12 cellular contexts compared by ENCODE assay signal in genomic region chr3:39361252-39361927, GRCh38. TPM values are rescaled to one million over a fixed set of nuclear protein-coding genes. Genes with fewer than 3 reads are reported as not detected.
DNase-seq lines count a peak whose midpoint lies in the region; ATAC-seq, FAIRE-seq and TF ChIP-seq lines count a peak whose summit lies in the region.
"Had no signal": no experiment of that assay in that cellular context is flagged by ENCODE, and none has a peak within 500 bp of the region (broad histone marks: within the 10 kb centered on the region; RNA-seq: fewer than 3 reads in every experiment).

No MANE protein-coding gene starts in this region.

- H3K27me3 Mint-ChIP-seq in activated CD8-positive, alpha-beta T cell treated with anti-CD3 and anti-CD28 coated beads for 36 hours, result no peaks in the 10 kb centered on the region

- H2BK12ac ChIP-seq in neuronal stem cell (ENCODE audit: low read length), result no peak overlapping the region

- intact Hi-C loops in activated CD8-positive, alpha-beta T cell treated with anti-CD3 and anti-CD28 coated beads for 36 hours (cut with micrococcal nuclease), result no loop called here
- intact Hi-C loops in right lobe of liver (cut with DNase I), result no loop called here

- peak overlapping the region; percentile 77 for H3K27ac Mint-ChIP-seq in activated CD8-positive, alpha-beta T cell treated with anti-CD3 and anti-CD28 coated beads for 36 hours

- H2AK5ac ChIP-seq in neuronal stem cell (ENCODE audit: low read depth, low read length), result no peak overlapping the region

- POLR2A ChIA-PET in activated CD8-positive, alpha-beta T cell treated with anti-CD3 and anti-CD28 coated beads for 36 hours (lab: Charles Lee), result interaction anchor here (1.0 kb wide), 1 partner anchor 85 kb away, joined by 3 read pairs; no protein-coding TSS in a partner anchor

- peak overlapping the region; percentile 2 for H3K14ac ChIP-seq in neuronal stem cell (ENCODE audit: low read length)

- no peak overlapping the region for H3K18ac ChIP-seq in neuronal stem cell (ENCODE audit: low read length)

- peaks cover 39% of the 10 kb centered on the region for H3K4me1 Mint-ChIP-seq in activated CD8-positive, alpha-beta T cell treated with anti-CD3 and anti-CD28 coated beads for 36 hours (ENCODE audit: low read depth)

- H3K27ac ChIP-seq in neuronal stem cell (replicated peaks; ENCODE audit: low read length) (no peak overlapping the region), right lobe of liver (no peak overlapping the region)

- no peak overlapping the region for H3K9ac ChIP-seq in neuronal stem cell (ENCODE audit: low read depth, low read length, poor library complexity)

- peaks cover 2% of the 10 kb centered on the region for H3K9me3 Mint-ChIP-seq in activated CD8-positive, alpha-beta T cell treated with anti-CD3 and anti-CD28 coated beads for 36 hours

- H3K4me3 Mint-ChIP-seq in activated CD8-positive, alpha-beta T cell treated with anti-CD3 and anti-CD28 coated beads for 36 hours, result peak overlapping the region; percentile 5

- H3K9me3 ChIP-seq in neuronal stem cell (replicated peaks in 1 of 2; ENCODE audit: control insufficient read depth in 2 of 2, insufficient read depth in 1 of 2, low read depth in 1 of 2, low read length in 2 of 2) (no peaks in the 10 kb centered on the region), right lobe of liver (no peaks in the 10 kb centered on the region)

- no peak overlapping the region for H4K91ac ChIP-seq in neuronal stem cell (ENCODE audit: low read depth, low read length, poor library complexity)

- H3K4me1 ChIP-seq in neuronal stem cell (ENCODE audit: control insufficient read depth in 2 of 2, insufficient read depth in 1 of 2, low read depth in 1 of 2, low read length in 2 of 2), result peaks cover 0 to 4% of the 10 kb centered on the region in 2 donors
- peaks cover 0 to 8% (median 0%) of the 10 kb centered on the region in 4 donors for H3K4me1 ChIP-seq in right lobe of liver

- no peak overlapping the region for H2BK5ac ChIP-seq in neuronal stem cell (ENCODE audit: low read length)

- peak; percentile 88 for FAIRE-seq in GM12892 (lab: Jason Lieb, UNC)
- FAIRE-seq: colon had no signal

- no peak overlapping the region for H2BK15ac ChIP-seq in neuronal stem cell (ENCODE audit: low read length)

- no peak overlapping the region for H3K4me2 ChIP-seq in neuronal stem cell (ENCODE audit: insufficient read depth, low read length, poor library complexity, severe bottlenecking)

- H3K4me3 ChIP-seq in neuronal stem cell (ENCODE audit: low read length in 2 of 2), result no peak overlapping the region
- no peak overlapping the region for H3K4me3 ChIP-seq in right lobe of liver

- H3K27me3 ChIP-seq in neuronal stem cell (ENCODE audit: control insufficient read depth in 3 of 3, insufficient read depth in 3 of 3, low read depth in 1 of 3, low read length in 3 of 3) (peaks cover 0 to 3% (median 0%) of the 10 kb centered on the region in 3 experiments), right lobe of liver (no peaks in the 10 kb centered on the region)

- H3K36me3 ChIP-seq in neuronal stem cell (replicated peaks in 1 of 2; ENCODE audit: control insufficient read depth in 2 of 2, insufficient read depth in 2 of 2, low read length in 2 of 2) (no peaks in the 10 kb centered on the region), right lobe of liver (no peaks in the 10 kb centered on the region)

- ATAC-seq in HG02938 (IDR thresholded peaks at IDR 0.05; ENCODE audit: unreplicated experiment), result peak; percentile 75
- peak; percentile 95 for ATAC-seq in activated CD8-positive, alpha-beta T cell treated with anti-CD3 and anti-CD28 coated beads for 36 hours
- no peak for ATAC-seq in GM21576 (IDR thresholded peaks at IDR 0.05; ENCODE audit: unreplicated experiment)
- no peak for ATAC-seq in GM21526 (IDR thresholded peaks at IDR 0.05; ENCODE audit: low FRiP score, unreplicated experiment)
- ATAC-seq in right lobe of liver, result no peak

- no peak overlapping the region for H2AFZ ChIP-seq in neuronal stem cell (ENCODE audit: low read length)

- H3K36me3 Mint-ChIP-seq in activated CD8-positive, alpha-beta T cell treated with anti-CD3 and anti-CD28 coated beads for 36 hours (ENCODE audit: low read depth), result no peaks in the 10 kb centered on the region

- no peak overlapping the region for H2BK120ac ChIP-seq in neuronal stem cell (ENCODE audit: low read depth, low read length)

- H3K23ac ChIP-seq in neuronal stem cell (ENCODE audit: low read depth, low read length, poor library complexity), result no peak overlapping the region

- no peak overlapping the region for H4K8ac ChIP-seq in neuronal stem cell (ENCODE audit: low read depth, low read length)

- no CpG with 5 or more reads among the region's 8 CpGs for whole genome bisulfite sequencing in neuronal stem cell (ENCODE audit: extremely low coverage in 2 of 2, insufficient read length in 2 of 2, insufficient replicate concordance in 1 of 2), 2 donors
- 63% methylated on average over 7 of the region's 8 CpGs for WGBS in right lobe of liver (ENCODE audit: insufficient coverage, low coverage, low lambda C conversion rate, missing lambda C conversion rate)

- H3K4ac ChIP-seq in neuronal stem cell (ENCODE audit: low read length), result no peak overlapping the region

- TF ChIP-seq POLR2A in GM12892 (IDR thresholded peaks at IDR 0.05; ENCODE audit: low read depth, low read length) (no peak; the same call in 1 of the 2 replicates), right lobe of liver (IDR thresholded peaks at IDR 0.05) (no peak)

- CTCF ChIA-PET in activated CD8-positive, alpha-beta T cell treated with anti-CD3 and anti-CD28 coated beads for 36 hours (lab: Charles Lee), result interaction anchor here (1.4 to 5.7 kb wide), 3 partner anchors 19 to 73 kb away, joined by 3 to 24 read pairs (median 6); no protein-coding TSS in a partner anchor

- no peak for TF ChIP-seq CTCF in activated CD8-positive, alpha-beta T cell treated with anti-CD3 and anti-CD28 coated beads for 36 hours (IDR thresholded peaks at IDR 0.05)
- TF ChIP-seq CTCF in right lobe of liver (IDR thresholded peaks at IDR 0.05), result no peak

- no peak for DNase-seq in GM12892 (ENCODE audit: insufficient read length)
- DNase-seq in activated CD8-positive, alpha-beta T cell treated with anti-CD3 and anti-CD28 coated beads for 36 hours, result peak; percentile 74
- DNase-seq in neuronal stem cell (ENCODE audit: low spot score), result no peak
- DNase-seq in H4 (ENCODE audit: low spot score), result no peak
- DNase-seq in right lobe of liver, result no peak
- DNase-seq: HCEC 1CT, NCI-H1105 had no signal

- no peaks in the 10 kb centered on the region for H3K79me1 ChIP-seq in neuronal stem cell (ENCODE audit: low read depth, low read length)

RNA-seq across cellular contexts. Expression of gene SLC25A38, which starts 21.8 kb away (rescaled TPM):
- 19.1 TPM for polyA plus RNA-seq in GM12892 (2012; ENCODE audit: missing spikeins)
- total RNA-seq in activated CD8-positive, alpha-beta T cell treated with anti-CD3 and anti-CD28 coated beads for 36 hours, result 10 to 100 TPM; 25.0 to 28.2 TPM
- 22.9 TPM for polyA plus RNA-seq in neuronal stem cell (2013, experiment 1 of 2)
- 24.1 TPM for polyA plus RNA-seq in neuronal stem cell (2013, experiment 2 of 2)
- total RNA-seq in H4 (2014; rRNA removed; shearing (Covaris generic)), result 21.2 and 24.2 TPM in 2 replicates
- total RNA-seq in right lobe of liver, result 10 to 100 TPM; 20.9 to 36.7 (median 23.6) TPM

RNA-seq across cellular contexts. Expression of gene CCR8, which starts 31.9 kb away (rescaled TPM):
- 9.3 TPM for polyA plus RNA-seq in GM12892 (2012; ENCODE audit: missing spikeins)
- total RNA-seq in activated CD8-positive, alpha-beta T cell treated with anti-CD3 and anti-CD28 coated beads for 36 hours, result under 1 TPM; 0.34 to 0.56 TPM
- polyA plus RNA-seq in neuronal stem cell (2013, experiment 1 of 2), result not detected
- polyA plus RNA-seq in neuronal stem cell (2013, experiment 2 of 2), result not detected
- total RNA-seq in H4 (2014; rRNA removed; shearing (Covaris generic)), result not detected in 2 replicates
- total RNA-seq in right lobe of liver, result not detected
- total RNA-seq: urinary bladder had no signal
- polyA plus RNA-seq: urinary bladder had no signal

RNA-seq across cellular contexts. Expression of gene RPSA, which starts 45.1 kb away (rescaled TPM):
- 4,651 TPM for polyA plus RNA-seq in GM12892 (2012; ENCODE audit: missing spikeins)
- total RNA-seq in activated CD8-positive, alpha-beta T cell treated with anti-CD3 and anti-CD28 coated beads for 36 hours, result 1,000 to 10,000 TPM; 3,048 to 3,061 TPM
- 3,054 TPM for polyA plus RNA-seq in neuronal stem cell (2013, experiment 1 of 2)
- polyA plus RNA-seq in neuronal stem cell (2013, experiment 2 of 2), result 3,086 TPM
- total RNA-seq in H4 (2014; rRNA removed; shearing (Covaris generic)), result 2,268 and 2,637 TPM in 2 replicates
- total RNA-seq in right lobe of liver, result 100 to 1,000 TPM; 209 to 448 (median 268) TPM

Comparison
In these comparisons a context has a peak if more than half of its experiments do, and no peak if none do; other contexts are left out.
1. ATAC-seq: peak in HG02938 (single experiment) and activated CD8-positive, alpha-beta T cell treated with anti-CD3 and anti-CD28 coated beads for 36 hours (single experiment); none in GM21576 (single experiment), GM21526 (single experiment) and right lobe of liver (0 of 4).